ENCODE assay signal across 16 cellular contexts in the genomic region with DNA sequence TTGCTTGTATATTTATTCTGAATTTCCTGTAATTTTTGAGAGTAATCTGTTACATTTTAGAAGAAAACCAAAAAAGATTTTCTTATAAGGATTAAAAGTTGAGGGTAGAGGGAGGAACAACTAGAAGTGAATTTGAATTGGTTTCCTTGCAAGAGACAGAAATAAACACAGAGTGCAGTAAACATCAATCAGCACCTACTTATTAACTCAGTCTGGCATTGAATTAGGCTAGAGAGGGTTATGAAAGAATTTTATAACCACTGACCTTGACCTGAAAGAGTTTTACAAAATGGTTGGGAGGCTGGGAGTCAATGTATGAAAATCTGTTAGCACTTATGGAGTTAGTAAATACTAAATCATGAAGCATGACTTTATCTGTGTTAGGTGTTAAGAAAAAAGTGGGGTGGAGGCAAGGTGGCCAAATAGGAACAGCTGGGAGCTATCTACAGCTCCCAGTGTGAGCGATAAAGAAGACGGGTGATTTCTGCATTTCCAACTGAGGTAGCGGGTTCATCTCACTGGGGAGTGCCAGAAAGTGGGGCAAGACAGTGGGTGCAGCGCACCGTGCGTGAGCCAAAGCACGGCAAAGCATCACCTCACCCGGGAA.
DNase-seq lines count a peak whose midpoint lies in the region; ATAC-seq, FAIRE-seq and TF ChIP-seq lines count a peak whose summit lies in the region.
"Had no signal": no experiment of that assay in that cellular context is flagged by ENCODE, and none has a peak within 500 bp of the region (broad histone marks: within the 10 kb centered on the region; RNA-seq: fewer than 3 reads in every experiment).

No MANE protein-coding gene starts in this region.

- H3K27ac ChIP-seq in body of pancreas (peak overlapping the region in 2 of 4 donors; percentile 31), heart left ventricle (peak overlapping the region; percentile 37 to 80 (median 72)), small intestine (ENCODE audit: low read depth in 1 of 2, low read length in 1 of 2) (no peak overlapping the region), right lobe of liver (no peak overlapping the region)
- H3K27ac ChIP-seq: BLaER1 treated with 17β-estradiol and CSF1 and Interleukin-3, amounts not matched to agents 10 nM and 100 nM had no signal

- no peak for TF ChIP-seq CTCF in body of pancreas (IDR thresholded peaks at IDR 0.05)
- TF ChIP-seq CTCF in heart left ventricle (IDR thresholded peaks at IDR 0.05): no peak
- TF ChIP-seq CTCF in right lobe of liver (IDR thresholded peaks at IDR 0.05): no peak

- H3K4me1 ChIP-seq in body of pancreas (peaks cover 17% of the 10 kb centered on the region), heart left ventricle (peaks cover 0 to 48% (median 6%) of the 10 kb centered on the region in 12 donors), small intestine (ENCODE audit: control insufficient read depth in 2 of 2, insufficient read depth in 1 of 2, low read depth in 1 of 2, low read length in 1 of 2) (no peaks in the 10 kb centered on the region), right lobe of liver (no peaks in the 10 kb centered on the region)

- H3K36me3 ChIP-seq in body of pancreas (replicated peaks in 1 of 2; ENCODE audit: insufficient read depth in 1 of 2, low read depth in 2 of 2) (no peaks in the 10 kb centered on the region), heart left ventricle (no peaks in the 10 kb centered on the region), small intestine (ENCODE audit: control insufficient read depth in 2 of 2, insufficient read depth in 2 of 2, low read length in 2 of 2) (no peaks in the 10 kb centered on the region), right lobe of liver (no peaks in the 10 kb centered on the region)
- H3K36me3 ChIP-seq: BLaER1 treated with 17β-estradiol and CSF1 and Interleukin-3, amounts not matched to agents 10 nM and 100 nM had no signal

- H3K27me3 ChIP-seq in body of pancreas (no peaks in the 10 kb centered on the region), heart left ventricle (no peaks in the 10 kb centered on the region), small intestine (ENCODE audit: control insufficient read depth in 2 of 2, insufficient read depth in 2 of 2, low read length in 2 of 2) (no peaks in the 10 kb centered on the region), right lobe of liver (no peaks in the 10 kb centered on the region)
- H3K27me3 ChIP-seq: BLaER1 treated with 17β-estradiol and CSF1 and Interleukin-3, amounts not matched to agents 10 nM and 100 nM had no signal

- H3K4me3 ChIP-seq in body of pancreas: no peak overlapping the region
- peak overlapping the region in 1 of 12 donors; percentile 3 for H3K4me3 ChIP-seq in heart left ventricle
- no peak overlapping the region for H3K4me3 ChIP-seq in small intestine (ENCODE audit: low read depth in 1 of 2, low read length in 2 of 2)
- no peak overlapping the region for H3K4me3 ChIP-seq in right lobe of liver
- H3K4me3 ChIP-seq: BLaER1 treated with 17β-estradiol and CSF1 and Interleukin-3, amounts not matched to agents 10 nM and 100 nM had no signal

- DNase-seq in body of pancreas: peak in 2 of 4 donors; percentile 3 to 7
- DNase-seq in heart left ventricle: no peak
- peak; percentile 28 for DNase-seq in left ventricle myocardium superior
- DNase-seq in small intestine: peak; percentile 10
- DNase-seq in AG20443 (ENCODE audit: low spot score): no peak
- no peak for DNase-seq in right lobe of liver
- no peak for DNase-seq in stimulated activated naive CD4-positive, alpha-beta T cell treated with Interleukin-2 at 50 U/mL for 16 hours (lab: John Stamatoyannopoulos, UW)
- DNase-seq: 8988T; Calu3; CD8-positive, alpha-beta T cell; DMS79 treated with DMSO at 0.1 percent for 48 hours; GF-D8; H9 had no signal

- WGBS in body of pancreas, 2 donors: 54 to 55% methylated on average over 8 of the region's 8 CpGs
- 43 to 67% (median 66%) methylated on average over 8 of the region's 8 CpGs for WGBS in heart left ventricle, 4 donors
- 68 to 84% (median 82%) methylated on average over 8 of the region's 8 CpGs for WGBS in small intestine, 3 donors
- WGBS in right lobe of liver (ENCODE audit: insufficient coverage, low coverage, low lambda C conversion rate, missing lambda C conversion rate): 68% methylated on average over 3 of the region's 8 CpGs

- H3K9me3 ChIP-seq in body of pancreas: no peaks in the 10 kb centered on the region
- H3K9me3 ChIP-seq in heart left ventricle: peaks cover 0 to 15% (median 0%) of the 10 kb centered on the region in 12 donors
- no peaks in the 10 kb centered on the region for H3K9me3 ChIP-seq in small intestine (ENCODE audit: control insufficient read depth, low read depth)
- no peaks in the 10 kb centered on the region for H3K9me3 ChIP-seq in right lobe of liver

- no peak for FAIRE-seq in small intestine (lab: Jason Lieb, UNC)
- FAIRE-seq: H1, HTR-8/SVneo had no signal

- peak; percentile 48 for ATAC-seq in body of pancreas
- ATAC-seq in heart left ventricle: peak; percentile 80 to 94 (median 90)
- peak; percentile 96 for ATAC-seq in left ventricle myocardium superior
- no peak for ATAC-seq in right lobe of liver
- ATAC-seq: CD8-positive, alpha-beta T cell had no signal

- no peak for TF ChIP-seq POLR2A in body of pancreas (IDR thresholded peaks at IDR 0.05)
- no peak for TF ChIP-seq POLR2A in heart left ventricle (IDR thresholded peaks at IDR 0.05)
- no peak for TF ChIP-seq POLR2A in right lobe of liver (IDR thresholded peaks at IDR 0.05)

- intact Hi-C loops in body of pancreas (cut with DNase I) (no loop called here), heart left ventricle (cut with DNase I) (no loop called here), left ventricle myocardium superior (cut with micrococcal nuclease) (no loop called here), right lobe of liver (cut with DNase I) (no loop called here)

Comparison
In these comparisons a context has a peak if more than half of its experiments do, and no peak if none do; other contexts are left out.
1. DNase-seq: peak in left ventricle myocardium superior (single experiment) and small intestine (single experiment); none in heart left ventricle (0 of 5), AG20443 (single experiment), right lobe of liver (0 of 3) and stimulated activated naive CD4-positive, alpha-beta T cell treated with Interleukin-2 at 50 U/mL for 16 hours (single experiment).
2. ATAC-seq: peak in body of pancreas (single experiment), heart left ventricle (4 of 4) and left ventricle myocardium superior (single experiment); none in right lobe of liver (0 of 4).
3. H3K27ac ChIP-seq: peak in heart left ventricle (12 of 12); none in small intestine (0 of 2) and right lobe of liver (0 of 3).